ENCODE assay signal across 8 cellular contexts in the genomic region with DNA sequence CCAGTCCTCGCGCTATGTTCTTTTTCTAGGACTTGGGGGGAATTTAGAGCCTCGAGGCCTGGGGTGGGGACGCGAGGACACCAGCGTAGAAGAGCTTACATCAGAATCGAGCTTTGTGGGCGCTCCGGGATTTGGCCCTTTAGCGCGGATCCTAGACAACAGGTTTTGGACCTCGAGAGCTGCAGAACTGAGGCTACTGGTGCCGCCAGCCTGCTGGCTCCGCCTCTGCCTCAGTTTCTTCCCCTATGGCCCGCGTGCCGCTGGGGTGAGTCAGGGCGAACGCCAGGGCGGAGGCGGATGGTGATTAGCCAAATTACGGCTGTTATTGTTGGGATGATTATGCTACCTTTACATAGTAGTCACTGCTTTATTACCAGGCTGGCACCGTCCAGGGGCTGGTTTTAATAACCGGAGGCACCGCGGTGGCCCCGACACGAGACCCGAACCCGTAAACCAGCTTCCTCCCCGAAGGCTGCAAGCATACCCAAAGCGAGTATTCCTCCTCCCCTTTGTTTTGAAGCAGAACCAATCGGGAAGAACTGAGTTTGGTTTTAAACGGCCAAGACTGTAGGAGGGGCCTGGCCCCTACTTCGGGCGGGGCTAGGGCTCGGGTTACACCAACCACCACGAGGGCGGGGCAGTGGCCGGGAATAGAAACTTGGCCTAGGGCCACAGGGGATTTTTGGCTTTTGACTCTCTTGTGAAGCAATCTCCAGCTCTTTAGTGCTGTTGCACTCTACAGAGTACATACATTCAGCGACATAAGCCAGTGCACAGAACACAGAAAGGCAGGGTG. TPM values are rescaled to one million over a fixed set of nuclear protein-coding genes. Genes with fewer than 3 reads are reported as not detected.
A peak's percentile ranks its signal among the peaks of the same experiment; 100 is the strongest.
DNase-seq lines count a peak whose midpoint lies in the region; ATAC-seq and TF ChIP-seq lines count a peak whose summit lies in the region.

No MANE protein-coding gene starts in this region.

- H3K36me3 Mint-ChIP-seq in CD4-positive, alpha-beta T cell (ENCODE audit: low read depth) = peaks cover 29% of the 10 kb centered on the region
- peaks cover 27% of the 10 kb centered on the region for H3K36me3 Mint-ChIP-seq in activated CD4-positive, alpha-beta memory T cell treated with anti-CD3 and anti-CD28 coated beads for 36 hours

- 0% methylated on average over 28 of the region's 41 CpGs for WGBS in right lobe of liver (ENCODE audit: insufficient coverage, low coverage, low lambda C conversion rate, missing lambda C conversion rate)

- no peaks in the 10 kb centered on the region for H3K27me3 Mint-ChIP-seq in CD4-positive, alpha-beta T cell
- no peaks in the 10 kb centered on the region for H3K27me3 Mint-ChIP-seq in activated CD4-positive, alpha-beta memory T cell treated with anti-CD3 and anti-CD28 coated beads for 36 hours

- H3K9me3 ChIP-seq in CD4-positive, alpha-beta T cell (ENCODE audit: control insufficient read depth, low read length) = no peaks in the 10 kb centered on the region
- no peaks in the 10 kb centered on the region for H3K9me3 ChIP-seq in right lobe of liver

- H3K4me3 Mint-ChIP-seq in CD4-positive, alpha-beta T cell = peak overlapping the region; percentile 98
- peak overlapping the region; percentile 93 for H3K4me3 Mint-ChIP-seq in activated CD4-positive, alpha-beta memory T cell treated with anti-CD3 and anti-CD28 coated beads for 36 hours

- peaks cover 41% of the 10 kb centered on the region for H3K4me1 Mint-ChIP-seq in CD4-positive, alpha-beta T cell (ENCODE audit: low read depth)
- peaks cover 29% of the 10 kb centered on the region for H3K4me1 Mint-ChIP-seq in activated CD4-positive, alpha-beta memory T cell treated with anti-CD3 and anti-CD28 coated beads for 36 hours (ENCODE audit: low read depth)

- intact Hi-C loops in CD4-positive, alpha-beta T cell (cut with DNase I, micrococcal nuclease) = loop anchor here in 1 of 2 experiments (2.0 to 10.0 kb wide), 9 partner anchors 55 to 1892 kb away; a partner anchor contains a TSS
- intact Hi-C loops in activated CD4-positive, alpha-beta memory T cell treated with anti-CD3 and anti-CD28 coated beads for 36 hours (cut with micrococcal nuclease) = loop anchor here (1.0 to 10.0 kb wide), 5 partner anchors 53 to 405 kb away; a partner anchor contains a TSS
- intact Hi-C loops in dorsolateral prefrontal cortex (cut with DNase I) = loop anchor here (5.0 to 10.0 kb wide), 4 partner anchors 52 to 457 kb away; a partner anchor contains a TSS
- intact Hi-C loops in right lobe of liver (cut with DNase I) = no loop called here

- no peaks in the 10 kb centered on the region for H3K27me3 ChIP-seq in CD4-positive, alpha-beta T cell (ENCODE audit: control insufficient read depth, insufficient read depth, low read length)
- no peaks in the 10 kb centered on the region for H3K27me3 ChIP-seq in dorsolateral prefrontal cortex
- no peaks in the 10 kb centered on the region for H3K27me3 ChIP-seq in right lobe of liver

- no peaks in the 10 kb centered on the region for H3K9me3 Mint-ChIP-seq in CD4-positive, alpha-beta T cell
- H3K9me3 Mint-ChIP-seq in activated CD4-positive, alpha-beta memory T cell treated with anti-CD3 and anti-CD28 coated beads for 36 hours = no peaks in the 10 kb centered on the region

- CTCF ChIA-PET in CD4-positive, alpha-beta T cell (lab: Charles Lee) = interaction anchor here (0.6 to 1.7 kb wide), 5 partner anchors 21 to 683 kb away, joined by 3 to 7 read pairs (median 3); a partner anchor contains a TSS
- CTCF ChIA-PET in activated CD4-positive, alpha-beta memory T cell treated with anti-CD3 and anti-CD28 coated beads for 36 hours (lab: Charles Lee) = interaction anchor here (0.7 to 1.7 kb wide), 9 partner anchors 21 to 683 kb away, joined by 3 to 7 read pairs (median 4); a partner anchor contains a TSS

- peak; percentile 58 for ATAC-seq in CD4-positive, alpha-beta T cell (ENCODE audit: poor library complexity)
- peak; percentile 61 for ATAC-seq in GM19452 (IDR thresholded peaks at IDR 0.05; ENCODE audit: unreplicated experiment)
- ATAC-seq in HG03575 (IDR thresholded peaks at IDR 0.05; ENCODE audit: extremely low read depth, insufficient number of reproducible peaks, low FRiP score, unreplicated experiment) = peak; percentile 54
- peak; percentile 78 to 89 (median 85) for ATAC-seq in right lobe of liver

- H3K4me3 ChIP-seq in dorsolateral prefrontal cortex = peak overlapping the region; percentile 64 to 99 (median 94)
- peak overlapping the region; percentile 72 to 93 (median 91) for H3K4me3 ChIP-seq in right lobe of liver

- TF ChIP-seq CTCF in CD4-positive, alpha-beta T cell (IDR thresholded peaks at IDR 0.05) = no peak
- TF ChIP-seq CTCF in dorsolateral prefrontal cortex (IDR thresholded peaks at IDR 0.05 in 54 of 56, conservative IDR thresholded peaks at IDR 0.05 in 2 of 56; ENCODE audit: low read depth in 1 of 56, partially characterized antibody in 56 of 56) (peak in 5 of 56 donors; percentile 0 to 9 (median 2)), right lobe of liver (IDR thresholded peaks at IDR 0.05) (no peak)

- peaks cover 0 to 19% (median 9%) of the 10 kb centered on the region in 4 donors for H3K4me1 ChIP-seq in right lobe of liver

- TF ChIP-seq POLR2A in right lobe of liver (IDR thresholded peaks at IDR 0.05) = peak; percentile 82

- POLR2A ChIA-PET in CD4-positive, alpha-beta T cell (lab: Charles Lee) = interaction anchor here (0.6 to 1.7 kb wide), 27 partner anchors 9 to 1843 kb away, joined by 3 to 16 read pairs (median 4); a partner anchor contains a TSS
- POLR2A ChIA-PET in activated CD4-positive, alpha-beta memory T cell treated with anti-CD3 and anti-CD28 coated beads for 36 hours (lab: Charles Lee) = interaction anchor here (0.5 to 1.9 kb wide), 13 partner anchors 10 to 152 kb away, joined by 3 to 14 read pairs (median 3); a partner anchor contains a TSS

- DNase-seq in CD4-positive, alpha-beta T cell = peak; percentile 65 to 94 (median 76)
- DNase-seq in NCI-H82 (lab: John Stamatoyannopoulos, UW) (peak; percentile 100), dorsolateral prefrontal cortex (peak; percentile 61 to 93 (median 90)), right lobe of liver (peak; percentile 95 to 97 (median 96))
- DNase-seq in activated CD4-positive, alpha-beta memory T cell treated with anti-CD3 and anti-CD28 coated beads for 36 hours = peak; percentile 97
- DNase-seq in stimulated activated CD4-positive, alpha-beta T cell treated with anti-CD3 and anti-CD28 coated beads, Interleukin-4, amount 100 ng/mL, for 24 hours = peak; percentile 89

- peaks cover 0 to 9% (median 8%) of the 10 kb centered on the region in 4 donors for H3K36me3 ChIP-seq in right lobe of liver

- H3K27ac Mint-ChIP-seq in CD4-positive, alpha-beta T cell = peak overlapping the region; percentile 94
- H3K27ac Mint-ChIP-seq in activated CD4-positive, alpha-beta memory T cell treated with anti-CD3 and anti-CD28 coated beads for 36 hours = peak overlapping the region; percentile 98

- H3K27ac ChIP-seq in CD4-positive, alpha-beta T cell (ENCODE audit: low read depth, low read length) = peak overlapping the region; percentile 86
- H3K27ac ChIP-seq in dorsolateral prefrontal cortex = peak overlapping the region; percentile 74 to 100 (median 97)
- peak overlapping the region; percentile 93 to 98 (median 95) for H3K27ac ChIP-seq in right lobe of liver

RNA-seq across cellular contexts. Expression of a gene that starts 0.6 kb away (rescaled TPM):
- 10 to 100 TPM; 31.5 to 33.9 TPM for total RNA-seq in CD4-positive, alpha-beta T cell
- total RNA-seq in activated CD4-positive, alpha-beta memory T cell treated with anti-CD3 and anti-CD28 coated beads for 36 hours = 10 to 100 TPM; 72.6 to 72.8 TPM
- 10 to 100 TPM; 26.4 to 55.6 (median 40.4) TPM for total RNA-seq in dorsolateral prefrontal cortex
- total RNA-seq in right lobe of liver = 10 to 100 TPM; 12.5 to 39.9 (median 19.2) TPM

RNA-seq across cellular contexts. Expression of a gene that starts 5.9 kb away (rescaled TPM):
- total RNA-seq in CD4-positive, alpha-beta T cell = 10 to 100 TPM; 36.6 to 39.2 TPM
- 10 to 100 TPM; 29.1 to 31.6 TPM for total RNA-seq in activated CD4-positive, alpha-beta memory T cell treated with anti-CD3 and anti-CD28 coated beads for 36 hours
- total RNA-seq in dorsolateral prefrontal cortex (10 to 100 TPM; 10.4 to 32.4 (median 21.9) TPM), right lobe of liver (10 to 100 TPM; 11.7 to 31.7 (median 14.6) TPM)

RNA-seq across cellular contexts. Expression of a gene that starts 15.1 kb away (rescaled TPM):
- total RNA-seq in CD4-positive, alpha-beta T cell = not detected
- total RNA-seq in activated CD4-positive, alpha-beta memory T cell treated with anti-CD3 and anti-CD28 coated beads for 36 hours = not detected
- total RNA-seq in dorsolateral prefrontal cortex = 1 to 10 TPM in 7 of 120 experiments, under 1 TPM in 101, not detected in 12; 0.18 to 1.5 (median 0.52) TPM
- total RNA-seq in right lobe of liver = not detected

RNA-seq across cellular contexts. Expression of a gene that starts 53.7 kb away (rescaled TPM):
- total RNA-seq in CD4-positive, alpha-beta T cell = 1 to 10 TPM; 4.2 to 4.4 TPM
- total RNA-seq in activated CD4-positive, alpha-beta memory T cell treated with anti-CD3 and anti-CD28 coated beads for 36 hours = 10 to 100 TPM; 52.1 to 52.5 TPM
- 10 to 100 TPM in 90 of 120 experiments, 1 to 10 TPM in 30; 6.2 to 24.4 (median 11.6) TPM for total RNA-seq in dorsolateral prefrontal cortex
- total RNA-seq in right lobe of liver = 1 to 10 TPM; 5.1 to 9.3 (median 6.8) TPM

RNA-seq across cellular contexts. Expression of a gene that starts 53.9 kb away (rescaled TPM):
- total RNA-seq in CD4-positive, alpha-beta T cell = 10 to 100 TPM; 26.8 to 31.2 TPM
- 10 to 100 TPM; 83.7 to 97.9 TPM for total RNA-seq in activated CD4-positive, alpha-beta memory T cell treated with anti-CD3 and anti-CD28 coated beads for 36 hours
- 10 to 100 TPM; 25.5 to 71.5 (median 43.3) TPM for total RNA-seq in dorsolateral prefrontal cortex
- 10 to 100 TPM; 11.3 to 16.3 (median 12.6) TPM for total RNA-seq in right lobe of liver

Comparison
In these comparisons a context has a peak if more than half of its experiments do, and no peak if none do; other contexts are left out.
1. Peak in every context shown above with its lines: DNase-seq, ATAC-seq, H3K4me3 ChIP-seq and H3K27ac ChIP-seq.
2. intact Hi-C loops: an anchor here in activated CD4-positive, alpha-beta memory T cell treated with anti-CD3 and anti-CD28 coated beads for 36 hours (1.0 to 10.0 kb wide) and dorsolateral prefrontal cortex (5.0 to 10.0 kb wide); none called in right lobe of liver.